ENCODE assay signal across 18 cellular contexts in genomic region chr1:239606850-239607400, GRCh38.
DNase-seq lines count a peak whose midpoint lies in the region; ATAC-seq, FAIRE-seq and TF ChIP-seq lines count a peak whose summit lies in the region.
"Had no signal": no experiment of that assay in that cellular context is flagged by ENCODE, and none has a peak within 500 bp of the region (broad histone marks: within the 10 kb centered on the region; RNA-seq: fewer than 3 reads in every experiment).

No MANE protein-coding gene starts in this region.

- H3K4me3 ChIP-seq in HEK293 (ENCODE audit: low read depth, low read length), result no peak overlapping the region
- H3K4me3 ChIP-seq in mesendoderm (ENCODE audit: low read length), result no peak overlapping the region
- H3K4me3 ChIP-seq in testis, result no peak overlapping the region

- intact Hi-C loops in posterior vena cava (cut with DNase I) (no loop called here), testis (cut with DNase I; ENCODE audit: low total_unique reads) (no loop called here)

- H3K79me1 ChIP-seq in mesendoderm (ENCODE audit: low read length), result no peaks in the 10 kb centered on the region

- H2BK120ac ChIP-seq in mesendoderm (ENCODE audit: low read depth, low read length), result no peak overlapping the region

- DNase-seq in D721Med (ENCODE audit: insufficient read length, low spot score) (no peak), WTC11 (ENCODE audit: low spot score) (no peak), mesendoderm (peak; percentile 25), posterior vena cava (ENCODE audit: low spot score) (no peak), NCI-H1436 treated with DMSO at 0.1 percent for 48 hours (lab: John Stamatoyannopoulos, UW) (no peak), testis (no peak)
- DNase-seq: C1 segment of cervical spinal cord; Calu3; CD4-positive, alpha-beta T cell; DMS79; GDM1 had no signal

- POLR2A ChIA-PET in HEK293 (lab: Yijun Ruan, JAX) (no interaction called here), WTC11 (lab: Charles Lee) (no interaction called here)

- no peak overlapping the region for H3K27ac Mint-ChIP-seq in WTC11
- H3K27ac Mint-ChIP-seq: B cell; CD4-positive, alpha-beta T cell; IgD-negative memory B cell had no signal

- H3K9me3 ChIP-seq in HEK293 (ENCODE audit: control insufficient read depth, insufficient read depth, low read depth, low read length) (no peaks in the 10 kb centered on the region), testis (no peaks in the 10 kb centered on the region)

- H3K27ac ChIP-seq in HEK293 (ENCODE audit: extremely low read depth, low read depth, low read length), result no peak overlapping the region
- no peak overlapping the region for H3K27ac ChIP-seq in mesendoderm (ENCODE audit: low read depth, low read length)
- no peak overlapping the region for H3K27ac ChIP-seq in testis

- H2AK5ac ChIP-seq in mesendoderm (ENCODE audit: low read length), result no peak overlapping the region

- H3K9ac ChIP-seq in mesendoderm (ENCODE audit: low read length), result no peak overlapping the region

- no peak overlapping the region for H3K56ac ChIP-seq in mesendoderm (ENCODE audit: low read length)

- no CpG with 5 or more reads among the region's 2 CpGs for WGBS in mesendoderm (ENCODE audit: extremely low coverage, insufficient coverage, low lambda C conversion rate)
- 78 to 80% methylated on average over 2 of the region's 2 CpGs for WGBS in testis, 2 donors

- CTCF ChIA-PET in HEK293 (lab: Yijun Ruan, JAX) (no interaction called here), WTC11 (lab: Charles Lee) (no interaction called here)

- H3K4me2 ChIP-seq in mesendoderm (ENCODE audit: low read length), result no peak overlapping the region

- H3K4me1 ChIP-seq in HEK293 (ENCODE audit: control insufficient read depth, insufficient read depth, low read length), result no peaks in the 10 kb centered on the region
- H3K4me1 ChIP-seq in mesendoderm (ENCODE audit: control insufficient read depth, low read depth, low read length), result no peaks in the 10 kb centered on the region
- no peaks in the 10 kb centered on the region for H3K4me1 ChIP-seq in testis

- H3K36me3 Mint-ChIP-seq in WTC11, result no peaks in the 10 kb centered on the region
- H3K36me3 Mint-ChIP-seq: IgD-negative memory B cell had no signal

- no peak for TF ChIP-seq CTCF in D721Med (IDR thresholded peaks at IDR 0.05; ENCODE audit: insufficient read depth, missing control alignments)
- no peak for TF ChIP-seq CTCF in HEK293 (tag by site-specific recombination; IDR thresholded peaks at IDR 0.05)
- no peak for TF ChIP-seq CTCF in WTC11 (IDR thresholded peaks at IDR 0.05)
- TF ChIP-seq CTCF in testis (IDR thresholded peaks at IDR 0.05), result no peak

- ATAC-seq in WTC11 (0 out of 2 replicates have a peak, but pooled peaks have one; percentile 24), GM18498 (IDR thresholded peaks at IDR 0.05; ENCODE audit: unreplicated experiment) (no peak)

- no peak overlapping the region for H4K8ac ChIP-seq in mesendoderm (ENCODE audit: low read depth, low read length)

- no peaks in the 10 kb centered on the region for H3K27me3 Mint-ChIP-seq in WTC11 (ENCODE audit: low read depth)
- H3K27me3 Mint-ChIP-seq: B cell; CD4-positive, alpha-beta T cell; IgD-negative memory B cell had no signal

- no peaks in the 10 kb centered on the region for H3K36me3 ChIP-seq in HEK293 (ENCODE audit: control insufficient read depth in 2 of 2, insufficient read depth in 1 of 2, low read length in 2 of 2)
- H3K36me3 ChIP-seq in mesendoderm (ENCODE audit: control insufficient read depth, insufficient read depth, low read length), result no peaks in the 10 kb centered on the region
- no peaks in the 10 kb centered on the region for H3K36me3 ChIP-seq in testis (ENCODE audit: low read depth, missing control alignments)

- H3K23ac ChIP-seq in mesendoderm (ENCODE audit: low read length), result no peak overlapping the region

- no peaks in the 10 kb centered on the region for H3K9me3 Mint-ChIP-seq in WTC11
- H3K9me3 Mint-ChIP-seq: CD4-positive, alpha-beta T cell had no signal

- no peak for TF ChIP-seq POLR2A in testis (IDR thresholded peaks at IDR 0.05)

- no peak overlapping the region for H2BK5ac ChIP-seq in mesendoderm (ENCODE audit: low read length)

- H3K4me3 Mint-ChIP-seq in WTC11, result no peak overlapping the region
- H3K4me3 Mint-ChIP-seq: B cell; CD4-positive, alpha-beta T cell; IgD-negative memory B cell had no signal

- no peak overlapping the region for H4K5ac ChIP-seq in mesendoderm (ENCODE audit: low read length)

- no peak overlapping the region for H2BK15ac ChIP-seq in mesendoderm (replicated peaks; ENCODE audit: low read depth)

- FAIRE-seq in D721Med (lab: Jason Lieb, UNC), result peak; percentile 83
- FAIRE-seq: A204.1, GM12892, H54 had no signal

- H3K27me3 ChIP-seq in mesendoderm (ENCODE audit: insufficient read depth, low read length, poor library complexity), result no peaks in the 10 kb centered on the region
- H3K27me3 ChIP-seq in testis, result no peaks in the 10 kb centered on the region

- no peak overlapping the region for H3K18ac ChIP-seq in mesendoderm (ENCODE audit: low read length)

- H3K4ac ChIP-seq in mesendoderm (ENCODE audit: low read depth, low read length), result no peak overlapping the region

- peaks cover 23% of the 10 kb centered on the region for H3K4me1 Mint-ChIP-seq in WTC11
- H3K4me1 Mint-ChIP-seq: B cell, IgD-negative memory B cell had no signal

- H3K79me2 ChIP-seq in mesendoderm (ENCODE audit: control insufficient read depth, insufficient read depth, low read length), result no peaks in the 10 kb centered on the region

TF ChIP-seq in HEK293, 187 proteins besides CTCF, POLR2A, EP300 and RAD21:
- TF ChIP-seq PRDM1 (tag by site-specific recombination; IDR thresholded peaks at IDR 0.05) (peak; percentile 93), ZNF23 (tag by site-specific recombination; IDR thresholded peaks at IDR 0.05; ENCODE audit: borderline replicate concordance) (no peak)

TF ChIP-seq in WTC11, 78 proteins besides CTCF, POLR2A, EP300 and RAD21 (continues in another document):
- TF ChIP-seq ZNF281 (CRISPR knock-in tag; IDR thresholded peaks at IDR 0.05), result no peak
- no peak for TF ChIP-seq CREB1 (CRISPR knock-in tag; IDR thresholded peaks at IDR 0.05)
- TF ChIP-seq, protein P1, sequence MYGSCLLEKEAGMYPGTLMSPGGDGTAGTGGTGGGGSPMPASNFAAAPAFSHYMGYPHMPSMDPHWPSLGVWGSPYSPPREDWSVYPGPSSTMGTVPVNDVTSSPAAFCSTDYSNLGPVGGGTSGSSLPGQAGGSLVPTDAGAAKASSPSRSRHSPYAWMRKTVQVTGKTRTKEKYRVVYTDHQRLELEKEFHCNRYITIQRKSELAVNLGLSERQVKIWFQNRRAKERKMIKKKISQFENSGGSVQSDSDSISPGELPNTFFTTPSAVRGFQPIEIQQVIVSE (CRISPR knock-in tag; IDR thresholded peaks at IDR 0.05; ENCODE audit: borderline replicate concordance), result no peak
- no peak for TF ChIP-seq GABPB1 (CRISPR knock-in tag; IDR thresholded peaks at IDR 0.05)
- no peak for TF ChIP-seq CREM (CRISPR knock-in tag; IDR thresholded peaks at IDR 0.05)
- TF ChIP-seq, protein P2, sequence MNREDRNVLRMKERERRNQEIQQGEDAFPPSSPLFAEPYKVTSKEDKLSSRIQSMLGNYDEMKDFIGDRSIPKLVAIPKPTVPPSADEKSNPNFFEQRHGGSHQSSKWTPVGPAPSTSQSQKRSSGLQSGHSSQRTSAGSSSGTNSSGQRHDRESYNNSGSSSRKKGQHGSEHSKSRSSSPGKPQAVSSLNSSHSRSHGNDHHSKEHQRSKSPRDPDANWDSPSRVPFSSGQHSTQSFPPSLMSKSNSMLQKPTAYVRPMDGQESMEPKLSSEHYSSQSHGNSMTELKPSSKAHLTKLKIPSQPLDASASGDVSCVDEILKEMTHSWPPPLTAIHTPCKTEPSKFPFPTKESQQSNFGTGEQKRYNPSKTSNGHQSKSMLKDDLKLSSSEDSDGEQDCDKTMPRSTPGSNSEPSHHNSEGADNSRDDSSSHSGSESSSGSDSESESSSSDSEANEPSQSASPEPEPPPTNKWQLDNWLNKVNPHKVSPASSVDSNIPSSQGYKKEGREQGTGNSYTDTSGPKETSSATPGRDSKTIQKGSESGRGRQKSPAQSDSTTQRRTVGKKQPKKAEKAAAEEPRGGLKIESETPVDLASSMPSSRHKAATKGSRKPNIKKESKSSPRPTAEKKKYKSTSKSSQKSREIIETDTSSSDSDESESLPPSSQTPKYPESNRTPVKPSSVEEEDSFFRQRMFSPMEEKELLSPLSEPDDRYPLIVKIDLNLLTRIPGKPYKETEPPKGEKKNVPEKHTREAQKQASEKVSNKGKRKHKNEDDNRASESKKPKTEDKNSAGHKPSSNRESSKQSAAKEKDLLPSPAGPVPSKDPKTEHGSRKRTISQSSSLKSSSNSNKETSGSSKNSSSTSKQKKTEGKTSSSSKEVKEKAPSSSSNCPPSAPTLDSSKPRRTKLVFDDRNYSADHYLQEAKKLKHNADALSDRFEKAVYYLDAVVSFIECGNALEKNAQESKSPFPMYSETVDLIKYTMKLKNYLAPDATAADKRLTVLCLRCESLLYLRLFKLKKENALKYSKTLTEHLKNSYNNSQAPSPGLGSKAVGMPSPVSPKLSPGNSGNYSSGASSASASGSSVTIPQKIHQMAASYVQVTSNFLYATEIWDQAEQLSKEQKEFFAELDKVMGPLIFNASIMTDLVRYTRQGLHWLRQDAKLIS (CRISPR knock-in tag; IDR thresholded peaks at IDR 0.05; ENCODE audit: borderline replicate concordance), result no peak
- TF ChIP-seq HMGA2 (CRISPR knock-in tag; IDR thresholded peaks at IDR 0.05), result no peak
